ENCODE assay signal across 1 cellular context in the genomic region with DNA sequence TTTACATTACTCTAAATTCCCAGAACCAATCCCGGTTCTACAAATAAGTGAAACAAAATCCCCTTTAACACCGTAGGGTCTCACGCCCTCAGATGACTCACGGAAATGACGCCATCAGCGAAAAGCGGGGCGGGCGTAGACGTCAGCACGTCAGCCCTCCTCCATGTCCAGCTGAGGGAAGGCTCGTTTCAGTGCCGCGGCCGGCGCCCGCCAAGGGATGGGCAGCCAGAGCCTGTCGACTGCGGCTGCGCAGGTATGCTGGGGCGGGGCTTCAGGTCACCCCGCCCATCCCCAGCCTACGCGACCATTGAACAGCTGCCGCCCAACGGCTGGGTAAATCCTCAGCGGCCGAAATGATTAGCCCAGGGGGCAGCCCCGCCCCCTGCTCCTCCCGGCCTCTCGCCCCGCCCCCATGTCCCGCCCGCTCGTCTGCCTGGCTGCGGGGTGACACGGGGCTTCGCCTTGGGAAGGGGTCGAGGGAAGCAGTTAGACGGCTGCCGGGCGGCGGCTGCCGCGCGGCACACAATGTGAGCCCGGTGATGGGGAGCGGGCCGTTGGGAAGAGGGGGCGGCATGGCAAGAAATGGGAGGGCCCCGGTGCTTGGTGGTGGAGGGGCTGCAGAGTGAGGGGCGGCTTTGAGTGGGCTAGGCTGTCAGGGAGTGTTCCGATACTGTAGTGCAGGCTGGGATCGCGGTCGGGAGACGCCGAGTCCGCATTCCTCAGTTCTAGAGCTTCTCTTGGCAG.
TF ChIP-seq lines count a peak whose summit lies in the region.

A gene (plus strand): TSS at position 420 of the 744 bp plus-strand sequence. CDS start 1,510 bp downstream, outside the sequence.

TF ChIP-seq in K562, 482 proteins besides CTCF, POLR2A, EP300 and RAD21 (continued from another document and continues in another):
- TF ChIP-seq, protein P1, sequence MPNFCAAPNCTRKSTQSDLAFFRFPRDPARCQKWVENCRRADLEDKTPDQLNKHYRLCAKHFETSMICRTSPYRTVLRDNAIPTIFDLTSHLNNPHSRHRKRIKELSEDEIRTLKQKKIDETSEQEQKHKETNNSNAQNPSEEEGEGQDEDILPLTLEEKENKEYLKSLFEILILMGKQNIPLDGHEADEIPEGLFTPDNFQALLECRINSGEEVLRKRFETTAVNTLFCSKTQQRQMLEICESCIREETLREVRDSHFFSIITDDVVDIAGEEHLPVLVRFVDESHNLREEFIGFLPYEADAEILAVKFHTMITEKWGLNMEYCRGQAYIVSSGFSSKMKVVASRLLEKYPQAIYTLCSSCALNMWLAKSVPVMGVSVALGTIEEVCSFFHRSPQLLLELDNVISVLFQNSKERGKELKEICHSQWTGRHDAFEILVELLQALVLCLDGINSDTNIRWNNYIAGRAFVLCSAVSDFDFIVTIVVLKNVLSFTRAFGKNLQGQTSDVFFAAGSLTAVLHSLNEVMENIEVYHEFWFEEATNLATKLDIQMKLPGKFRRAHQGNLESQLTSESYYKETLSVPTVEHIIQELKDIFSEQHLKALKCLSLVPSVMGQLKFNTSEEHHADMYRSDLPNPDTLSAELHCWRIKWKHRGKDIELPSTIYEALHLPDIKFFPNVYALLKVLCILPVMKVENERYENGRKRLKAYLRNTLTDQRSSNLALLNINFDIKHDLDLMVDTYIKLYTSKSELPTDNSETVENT (CRISPR knock-in tag; IDR thresholded peaks at IDR 0.05), result no peak
- TF ChIP-seq ZNF764 (CRISPR knock-in tag; IDR thresholded peaks at IDR 0.05; ENCODE audit: low read depth), result no peak
- no peak for TF ChIP-seq ZNF354B (CRISPR knock-in tag; IDR thresholded peaks at IDR 0.05)
- TF ChIP-seq RBM39 (optimal IDR thresholded peaks at IDR 0.05; ENCODE audit: low read depth, low read length), result no peak
- TF ChIP-seq FOXA1 (IDR thresholded peaks at IDR 0.05; ENCODE audit: borderline replicate concordance), result no peak
- TF ChIP-seq, protein P2, sequence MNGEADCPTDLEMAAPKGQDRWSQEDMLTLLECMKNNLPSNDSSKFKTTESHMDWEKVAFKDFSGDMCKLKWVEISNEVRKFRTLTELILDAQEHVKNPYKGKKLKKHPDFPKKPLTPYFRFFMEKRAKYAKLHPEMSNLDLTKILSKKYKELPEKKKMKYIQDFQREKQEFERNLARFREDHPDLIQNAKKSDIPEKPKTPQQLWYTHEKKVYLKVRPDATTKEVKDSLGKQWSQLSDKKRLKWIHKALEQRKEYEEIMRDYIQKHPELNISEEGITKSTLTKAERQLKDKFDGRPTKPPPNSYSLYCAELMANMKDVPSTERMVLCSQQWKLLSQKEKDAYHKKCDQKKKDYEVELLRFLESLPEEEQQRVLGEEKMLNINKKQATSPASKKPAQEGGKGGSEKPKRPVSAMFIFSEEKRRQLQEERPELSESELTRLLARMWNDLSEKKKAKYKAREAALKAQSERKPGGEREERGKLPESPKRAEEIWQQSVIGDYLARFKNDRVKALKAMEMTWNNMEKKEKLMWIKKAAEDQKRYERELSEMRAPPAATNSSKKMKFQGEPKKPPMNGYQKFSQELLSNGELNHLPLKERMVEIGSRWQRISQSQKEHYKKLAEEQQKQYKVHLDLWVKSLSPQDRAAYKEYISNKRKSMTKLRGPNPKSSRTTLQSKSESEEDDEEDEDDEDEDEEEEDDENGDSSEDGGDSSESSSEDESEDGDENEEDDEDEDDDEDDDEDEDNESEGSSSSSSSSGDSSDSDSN (IDR thresholded peaks at IDR 0.05; ENCODE audit: borderline replicate concordance in 1 of 2, low read depth in 2 of 2, low read length in 2 of 2), result no peak
- TF ChIP-seq, protein P3, sequence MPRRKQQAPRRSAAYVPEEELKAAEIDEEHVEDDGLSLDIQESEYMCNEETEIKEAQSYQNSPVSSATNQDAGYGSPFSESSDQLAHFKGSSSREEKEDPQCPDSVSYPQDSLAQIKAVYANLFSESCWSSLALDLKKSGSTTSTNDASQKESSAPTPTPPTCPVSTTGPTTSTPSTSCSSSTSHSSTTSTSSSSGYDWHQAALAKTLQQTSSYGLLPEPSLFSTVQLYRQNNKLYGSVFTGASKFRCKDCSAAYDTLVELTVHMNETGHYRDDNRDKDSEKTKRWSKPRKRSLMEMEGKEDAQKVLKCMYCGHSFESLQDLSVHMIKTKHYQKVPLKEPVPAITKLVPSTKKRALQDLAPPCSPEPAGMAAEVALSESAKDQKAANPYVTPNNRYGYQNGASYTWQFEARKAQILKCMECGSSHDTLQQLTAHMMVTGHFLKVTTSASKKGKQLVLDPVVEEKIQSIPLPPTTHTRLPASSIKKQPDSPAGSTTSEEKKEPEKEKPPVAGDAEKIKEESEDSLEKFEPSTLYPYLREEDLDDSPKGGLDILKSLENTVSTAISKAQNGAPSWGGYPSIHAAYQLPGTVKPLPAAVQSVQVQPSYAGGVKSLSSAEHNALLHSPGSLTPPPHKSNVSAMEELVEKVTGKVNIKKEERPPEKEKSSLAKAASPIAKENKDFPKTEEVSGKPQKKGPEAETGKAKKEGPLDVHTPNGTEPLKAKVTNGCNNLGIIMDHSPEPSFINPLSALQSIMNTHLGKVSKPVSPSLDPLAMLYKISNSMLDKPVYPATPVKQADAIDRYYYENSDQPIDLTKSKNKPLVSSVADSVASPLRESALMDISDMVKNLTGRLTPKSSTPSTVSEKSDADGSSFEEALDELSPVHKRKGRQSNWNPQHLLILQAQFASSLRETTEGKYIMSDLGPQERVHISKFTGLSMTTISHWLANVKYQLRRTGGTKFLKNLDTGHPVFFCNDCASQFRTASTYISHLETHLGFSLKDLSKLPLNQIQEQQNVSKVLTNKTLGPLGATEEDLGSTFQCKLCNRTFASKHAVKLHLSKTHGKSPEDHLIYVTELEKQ (CRISPR knock-in tag; IDR thresholded peaks at IDR 0.05), result no peak
- TF ChIP-seq, protein P4, sequence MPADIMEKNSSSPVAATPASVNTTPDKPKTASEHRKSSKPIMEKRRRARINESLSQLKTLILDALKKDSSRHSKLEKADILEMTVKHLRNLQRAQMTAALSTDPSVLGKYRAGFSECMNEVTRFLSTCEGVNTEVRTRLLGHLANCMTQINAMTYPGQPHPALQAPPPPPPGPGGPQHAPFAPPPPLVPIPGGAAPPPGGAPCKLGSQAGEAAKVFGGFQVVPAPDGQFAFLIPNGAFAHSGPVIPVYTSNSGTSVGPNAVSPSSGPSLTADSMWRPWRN (IDR thresholded peaks at IDR 0.05; ENCODE audit: low read depth), result no peak
- no peak for TF ChIP-seq CHD4 (IDR thresholded peaks at IDR 0.05; ENCODE audit: insufficient read depth, insufficient replicate concordance, low read depth, low read length, poor library complexity, severe bottlenecking)
- peak; percentile 61 for TF ChIP-seq POLR2B (IDR thresholded peaks at IDR 0.05; ENCODE audit: low read depth, partially characterized antibody)
- no peak for TF ChIP-seq MED1 (CRISPR knock-in tag; IDR thresholded peaks at IDR 0.05; ENCODE audit: borderline replicate concordance)
- TF ChIP-seq, protein P5, sequence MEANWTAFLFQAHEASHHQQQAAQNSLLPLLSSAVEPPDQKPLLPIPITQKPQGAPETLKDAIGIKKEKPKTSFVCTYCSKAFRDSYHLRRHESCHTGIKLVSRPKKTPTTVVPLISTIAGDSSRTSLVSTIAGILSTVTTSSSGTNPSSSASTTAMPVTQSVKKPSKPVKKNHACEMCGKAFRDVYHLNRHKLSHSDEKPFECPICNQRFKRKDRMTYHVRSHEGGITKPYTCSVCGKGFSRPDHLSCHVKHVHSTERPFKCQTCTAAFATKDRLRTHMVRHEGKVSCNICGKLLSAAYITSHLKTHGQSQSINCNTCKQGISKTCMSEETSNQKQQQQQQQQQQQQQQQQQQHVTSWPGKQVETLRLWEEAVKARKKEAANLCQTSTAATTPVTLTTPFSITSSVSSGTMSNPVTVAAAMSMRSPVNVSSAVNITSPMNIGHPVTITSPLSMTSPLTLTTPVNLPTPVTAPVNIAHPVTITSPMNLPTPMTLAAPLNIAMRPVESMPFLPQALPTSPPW (CRISPR knock-in tag; IDR thresholded peaks at IDR 0.05), result peak; percentile 64
- TF ChIP-seq ZNF408 (CRISPR knock-in tag; IDR thresholded peaks at IDR 0.05; ENCODE audit: low read depth), result no peak
- TF ChIP-seq, protein P6, sequence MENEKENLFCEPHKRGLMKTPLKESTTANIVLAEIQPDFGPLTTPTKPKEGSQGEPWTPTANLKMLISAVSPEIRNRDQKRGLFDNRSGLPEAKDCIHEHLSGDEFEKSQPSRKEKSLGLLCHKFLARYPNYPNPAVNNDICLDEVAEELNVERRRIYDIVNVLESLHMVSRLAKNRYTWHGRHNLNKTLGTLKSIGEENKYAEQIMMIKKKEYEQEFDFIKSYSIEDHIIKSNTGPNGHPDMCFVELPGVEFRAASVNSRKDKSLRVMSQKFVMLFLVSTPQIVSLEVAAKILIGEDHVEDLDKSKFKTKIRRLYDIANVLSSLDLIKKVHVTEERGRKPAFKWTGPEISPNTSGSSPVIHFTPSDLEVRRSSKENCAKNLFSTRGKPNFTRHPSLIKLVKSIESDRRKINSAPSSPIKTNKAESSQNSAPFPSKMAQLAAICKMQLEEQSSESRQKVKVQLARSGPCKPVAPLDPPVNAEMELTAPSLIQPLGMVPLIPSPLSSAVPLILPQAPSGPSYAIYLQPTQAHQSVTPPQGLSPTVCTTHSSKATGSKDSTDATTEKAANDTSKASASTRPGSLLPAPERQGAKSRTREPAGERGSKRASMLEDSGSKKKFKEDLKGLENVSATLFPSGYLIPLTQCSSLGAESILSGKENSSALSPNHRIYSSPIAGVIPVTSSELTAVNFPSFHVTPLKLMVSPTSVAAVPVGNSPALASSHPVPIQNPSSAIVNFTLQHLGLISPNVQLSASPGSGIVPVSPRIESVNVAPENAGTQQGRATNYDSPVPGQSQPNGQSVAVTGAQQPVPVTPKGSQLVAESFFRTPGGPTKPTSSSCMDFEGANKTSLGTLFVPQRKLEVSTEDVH (IDR thresholded peaks at IDR 0.05; ENCODE audit: low read depth, partially characterized antibody), result peak; percentile 24
- TF ChIP-seq SREBF1 (IDR thresholded peaks at IDR 0.05; ENCODE audit: borderline replicate concordance, low read depth, low read length), result no peak
- no peak for TF ChIP-seq ARID1B (IDR thresholded peaks at IDR 0.05)
- TF ChIP-seq NR4A1 (CRISPR knock-in tag; IDR thresholded peaks at IDR 0.05), result no peak
- no peak for TF ChIP-seq NR4A1 (tag; IDR thresholded peaks at IDR 0.05)
- TF ChIP-seq BMI1 (IDR thresholded peaks at IDR 0.05; ENCODE audit: low read length), result no peak
- TF ChIP-seq FOS (IDR thresholded peaks at IDR 0.05; ENCODE audit: extremely low read depth, insufficient read length), result peak; percentile 2
- TF ChIP-seq, protein P7, sequence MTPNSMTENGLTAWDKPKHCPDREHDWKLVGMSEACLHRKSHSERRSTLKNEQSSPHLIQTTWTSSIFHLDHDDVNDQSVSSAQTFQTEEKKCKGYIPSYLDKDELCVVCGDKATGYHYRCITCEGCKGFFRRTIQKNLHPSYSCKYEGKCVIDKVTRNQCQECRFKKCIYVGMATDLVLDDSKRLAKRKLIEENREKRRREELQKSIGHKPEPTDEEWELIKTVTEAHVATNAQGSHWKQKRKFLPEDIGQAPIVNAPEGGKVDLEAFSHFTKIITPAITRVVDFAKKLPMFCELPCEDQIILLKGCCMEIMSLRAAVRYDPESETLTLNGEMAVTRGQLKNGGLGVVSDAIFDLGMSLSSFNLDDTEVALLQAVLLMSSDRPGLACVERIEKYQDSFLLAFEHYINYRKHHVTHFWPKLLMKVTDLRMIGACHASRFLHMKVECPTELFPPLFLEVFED (CRISPR knock-in tag; conservative IDR thresholded peaks at IDR 0.05), result peak; percentile 53; the same call in 1 of the 2 replicates
- TF ChIP-seq, protein P8, sequence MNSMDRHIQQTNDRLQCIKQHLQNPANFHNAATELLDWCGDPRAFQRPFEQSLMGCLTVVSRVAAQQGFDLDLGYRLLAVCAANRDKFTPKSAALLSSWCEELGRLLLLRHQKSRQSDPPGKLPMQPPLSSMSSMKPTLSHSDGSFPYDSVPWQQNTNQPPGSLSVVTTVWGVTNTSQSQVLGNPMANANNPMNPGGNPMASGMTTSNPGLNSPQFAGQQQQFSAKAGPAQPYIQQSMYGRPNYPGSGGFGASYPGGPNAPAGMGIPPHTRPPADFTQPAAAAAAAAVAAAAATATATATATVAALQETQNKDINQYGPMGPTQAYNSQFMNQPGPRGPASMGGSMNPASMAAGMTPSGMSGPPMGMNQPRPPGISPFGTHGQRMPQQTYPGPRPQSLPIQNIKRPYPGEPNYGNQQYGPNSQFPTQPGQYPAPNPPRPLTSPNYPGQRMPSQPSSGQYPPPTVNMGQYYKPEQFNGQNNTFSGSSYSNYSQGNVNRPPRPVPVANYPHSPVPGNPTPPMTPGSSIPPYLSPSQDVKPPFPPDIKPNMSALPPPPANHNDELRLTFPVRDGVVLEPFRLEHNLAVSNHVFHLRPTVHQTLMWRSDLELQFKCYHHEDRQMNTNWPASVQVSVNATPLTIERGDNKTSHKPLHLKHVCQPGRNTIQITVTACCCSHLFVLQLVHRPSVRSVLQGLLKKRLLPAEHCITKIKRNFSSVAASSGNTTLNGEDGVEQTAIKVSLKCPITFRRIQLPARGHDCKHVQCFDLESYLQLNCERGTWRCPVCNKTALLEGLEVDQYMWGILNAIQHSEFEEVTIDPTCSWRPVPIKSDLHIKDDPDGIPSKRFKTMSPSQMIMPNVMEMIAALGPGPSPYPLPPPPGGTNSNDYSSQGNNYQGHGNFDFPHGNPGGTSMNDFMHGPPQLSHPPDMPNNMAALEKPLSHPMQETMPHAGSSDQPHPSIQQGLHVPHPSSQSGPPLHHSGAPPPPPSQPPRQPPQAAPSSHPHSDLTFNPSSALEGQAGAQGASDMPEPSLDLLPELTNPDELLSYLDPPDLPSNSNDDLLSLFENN (IDR thresholded peaks at IDR 0.05; ENCODE audit: low read depth in 2 of 2, low read length in 2 of 2), result no peak
- TF ChIP-seq CEBPG (CRISPR knock-in tag; IDR thresholded peaks at IDR 0.05), result no peak
- no peak for TF ChIP-seq CEBPG (tag; conservative IDR thresholded peaks at IDR 0.05 in 1 of 2, IDR thresholded peaks at IDR 0.05 in 1 of 2)
- TF ChIP-seq ESRRA (IDR thresholded peaks at IDR 0.05; ENCODE audit: borderline replicate concordance, low read depth), result no peak
- TF ChIP-seq HDAC2 (IDR thresholded peaks at IDR 0.05), result no peak
- TF ChIP-seq DPF2 (IDR thresholded peaks at IDR 0.05), result peak; percentile 57; the same call in 1 of the 2 replicates
- TF ChIP-seq, protein P9, sequence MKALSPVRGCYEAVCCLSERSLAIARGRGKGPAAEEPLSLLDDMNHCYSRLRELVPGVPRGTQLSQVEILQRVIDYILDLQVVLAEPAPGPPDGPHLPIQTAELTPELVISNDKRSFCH (CRISPR knock-in tag; IDR thresholded peaks at IDR 0.05), result no peak
- TF ChIP-seq, protein P9 (tag; IDR thresholded peaks at IDR 0.05), result no peak
- no peak; the same call in 1 of the 2 replicates for TF ChIP-seq CTBP1 (IDR thresholded peaks at IDR 0.05; ENCODE audit: borderline replicate concordance)
- TF ChIP-seq, protein P10, sequence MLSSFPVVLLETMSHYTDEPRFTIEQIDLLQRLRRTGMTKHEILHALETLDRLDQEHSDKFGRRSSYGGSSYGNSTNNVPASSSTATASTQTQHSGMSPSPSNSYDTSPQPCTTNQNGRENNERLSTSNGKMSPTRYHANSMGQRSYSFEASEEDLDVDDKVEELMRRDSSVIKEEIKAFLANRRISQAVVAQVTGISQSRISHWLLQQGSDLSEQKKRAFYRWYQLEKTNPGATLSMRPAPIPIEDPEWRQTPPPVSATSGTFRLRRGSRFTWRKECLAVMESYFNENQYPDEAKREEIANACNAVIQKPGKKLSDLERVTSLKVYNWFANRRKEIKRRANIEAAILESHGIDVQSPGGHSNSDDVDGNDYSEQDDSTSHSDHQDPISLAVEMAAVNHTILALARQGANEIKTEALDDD (IDR thresholded peaks at IDR 0.05), result no peak
- TF ChIP-seq ZNF217 (CRISPR knock-in tag; IDR thresholded peaks at IDR 0.05), result no peak
